9 cellular contexts compared by ENCODE assay signal in genomic region chr12:52052471-52053186, GRCh38. TPM values are rescaled to one million over a fixed set of nuclear protein-coding genes. Genes with fewer than 3 reads are reported as not detected.
DNase-seq lines count a peak whose midpoint lies in the region; ATAC-seq and TF ChIP-seq lines count a peak whose summit lies in the region.
"Had no signal": no experiment of that assay in that cellular context is flagged by ENCODE, and none has a peak within 500 bp of the region (broad histone marks: within the 10 kb centered on the region; RNA-seq: fewer than 3 reads in every experiment).

No MANE protein-coding gene starts in this region.

- H3K27ac Mint-ChIP-seq in endodermal cell (no peak overlapping the region), osteocyte (ENCODE audit: unreplicated experiment) (no peak overlapping the region)

- TF ChIP-seq CTCF in GM06990 (IDR thresholded peaks at IDR 0.05; ENCODE audit: insufficient read depth, low read length, poor library complexity, severe bottlenecking) (no peak), RWPE2 (IDR thresholded peaks at IDR 0.05; ENCODE audit: poor library complexity, severe bottlenecking) (no peak), endodermal cell (conservative IDR thresholded peaks at IDR 0.05) (no peak), psoas muscle (IDR thresholded peaks at IDR 0.05) (no peak), osteocyte (IDR thresholded peaks at IDR 0.05) (no peak)

- peak; percentile 1; the same call in 1 of the 3 replicates for ATAC-seq in RWPE2 (ENCODE audit: low read depth)
- no peak for ATAC-seq in psoas muscle
- no peak for ATAC-seq in GM18520 (IDR thresholded peaks at IDR 0.05; ENCODE audit: unreplicated experiment)

- H3K27ac ChIP-seq in RWPE2 (ENCODE audit: poor library complexity, severe bottlenecking) (peak overlapping the region; percentile 45), endodermal cell (ENCODE audit: low read depth, low read length) (no peak overlapping the region), psoas muscle (peak overlapping the region; percentile 93)

- peaks cover 13% of the 10 kb centered on the region for H3K36me3 Mint-ChIP-seq in endodermal cell (ENCODE audit: low read depth)
- peaks cover 2% of the 10 kb centered on the region for H3K36me3 Mint-ChIP-seq in osteocyte (ENCODE audit: unreplicated experiment)

- DNase-seq in GM06990 (ENCODE audit: extremely low read depth, insufficient read length) = no peak
- no peak for DNase-seq in RWPE2 (ENCODE audit: low spot score)
- DNase-seq in endodermal cell = no peak
- DNase-seq in psoas muscle = no peak
- DNase-seq in DMS79 (lab: John Stamatoyannopoulos, UW) = no peak
- DNase-seq in dedifferentiated amniotic fluid mesenchymal stem cell (ENCODE audit: extremely low spot score) = no peak
- DNase-seq in osteocyte (ENCODE audit: extremely low spot score, unreplicated experiment) = no peak

- H3K4me1 ChIP-seq in RWPE2 (ENCODE audit: insufficient read depth, poor library complexity, severe bottlenecking) (peaks cover 7% of the 10 kb centered on the region), endodermal cell (ENCODE audit: control insufficient read depth, insufficient read depth, low read length) (no peaks in the 10 kb centered on the region), psoas muscle (peaks cover 36% of the 10 kb centered on the region)

- H3K9ac ChIP-seq in endodermal cell (ENCODE audit: extremely low read depth, low read length, poor library complexity, severe bottlenecking) = no peak overlapping the region

- H3K27me3 Mint-ChIP-seq in endodermal cell (ENCODE audit: insufficient read depth) = peaks cover 11% of the 10 kb centered on the region
- no peaks in the 10 kb centered on the region for H3K27me3 Mint-ChIP-seq in osteocyte (ENCODE audit: unreplicated experiment)

- peaks cover 27% of the 10 kb centered on the region for H3K4me1 Mint-ChIP-seq in endodermal cell
- peaks cover 27% of the 10 kb centered on the region for H3K4me1 Mint-ChIP-seq in osteocyte (ENCODE audit: unreplicated experiment)

- intact Hi-C loops in psoas muscle (cut with DNase I) = no loop called here

- H3K4me3 Mint-ChIP-seq in endodermal cell (peak overlapping the region; percentile 82), osteocyte (ENCODE audit: unreplicated experiment) (no peak overlapping the region)

- H3K9me3 ChIP-seq in RWPE2 (ENCODE audit: severe bottlenecking) (no peaks in the 10 kb centered on the region), endodermal cell (ENCODE audit: control insufficient read depth, low read length) (no peaks in the 10 kb centered on the region), psoas muscle (no peaks in the 10 kb centered on the region)

- H3K4me3 ChIP-seq in GM06990 (replicated peaks; ENCODE audit: low read depth, low read length) (peak overlapping the region; percentile 8), RWPE2 (ENCODE audit: severe bottlenecking) (no peak overlapping the region), endodermal cell (ENCODE audit: low read length) (peak overlapping the region; percentile 89), psoas muscle (peak overlapping the region; percentile 72)

- H3K27me3 ChIP-seq in GM06990 (replicated peaks; ENCODE audit: control insufficient read depth, insufficient read depth, low read length) (no peaks in the 10 kb centered on the region), RWPE2 (ENCODE audit: insufficient read depth, poor library complexity, severe bottlenecking) (no peaks in the 10 kb centered on the region), endodermal cell (ENCODE audit: control insufficient read depth, insufficient read depth, low read length, poor library complexity, severe bottlenecking) (no peaks in the 10 kb centered on the region), psoas muscle (ENCODE audit: insufficient read depth in 3 of 3, low read length in 2 of 3) (no peaks in the 10 kb centered on the region)

- H3K9me3 Mint-ChIP-seq in endodermal cell (no peaks in the 10 kb centered on the region), osteocyte (ENCODE audit: unreplicated experiment) (no peaks in the 10 kb centered on the region)

- H3K36me3 ChIP-seq in GM06990 (ENCODE audit: control insufficient read depth, insufficient read depth, low read length) (no peaks in the 10 kb centered on the region), RWPE2 (ENCODE audit: low read depth) (no peaks in the 10 kb centered on the region), endodermal cell (ENCODE audit: control insufficient read depth, insufficient read depth, low read length) (peaks cover 17% of the 10 kb centered on the region), psoas muscle (ENCODE audit: insufficient read depth in 1 of 2, low read depth in 1 of 2) (peaks cover 4 to 36% of the 10 kb centered on the region in 2 donors)

- WGBS in endodermal cell (ENCODE audit: insufficient coverage in 1 of 2, insufficient read length in 1 of 2), 2 experiments = 56 to 67% methylated on average over 1 to 7 of the region's 7 CpGs
- WGBS in psoas muscle, 3 donors = 38 to 58% (median 43%) methylated on average over 7 of the region's 7 CpGs

RNA-seq across cellular contexts. Expression of gene NR4A1, which starts 1.4 kb away (rescaled TPM):
- total RNA-seq in endodermal cell (10 to 100 TPM; 17.7 to 18.4 TPM), psoas muscle (10 to 100 TPM; 17.5 to 92.8 (median 56.9) TPM), osteocyte (6.7 and 13.0 TPM in 2 replicates)
- 21.3 TPM for polyA plus RNA-seq in endodermal cell (2013, experiment 1 of 2)
- polyA plus RNA-seq in endodermal cell (2013, experiment 2 of 2) = 17.6 TPM
- 10 to 100 TPM; 35.5 to 74.0 (median 50.2) TPM for polyA plus RNA-seq in psoas muscle

RNA-seq across cellular contexts. Expression of gene ATG101, which starts 17.1 kb away (rescaled TPM):
- total RNA-seq in endodermal cell (10 to 100 TPM; 32.1 TPM), psoas muscle (10 to 100 TPM; 25.1 to 35.3 (median 26.5) TPM), osteocyte (41.7 and 46.1 TPM in 2 replicates)
- 22.8 TPM for polyA plus RNA-seq in endodermal cell (2013, experiment 1 of 2)
- polyA plus RNA-seq in endodermal cell (2013, experiment 2 of 2) = 18.9 TPM
- 100 to 1,000 TPM in 1 of 3 donors, 10 to 100 TPM in 2; 39.5 to 154 (median 90.0) TPM for polyA plus RNA-seq in psoas muscle

RNA-seq across cellular contexts. Expression of gene SMIM41, which starts 26.9 kb away (rescaled TPM):
- total RNA-seq in endodermal cell (not detected), psoas muscle (under 1 TPM in 2 of 4 donors, not detected in 2; 0.16 to 0.32 TPM), osteocyte (not detected in 2 replicates)
- polyA plus RNA-seq in endodermal cell (2013, experiment 1 of 2) = not detected
- not detected for polyA plus RNA-seq in endodermal cell (2013, experiment 2 of 2)
- under 1 TPM in 1 of 3 donors, not detected in 2; 0.20 TPM for polyA plus RNA-seq in psoas muscle
- total RNA-seq: lung microvascular endothelial cell had no signal

RNA-seq across cellular contexts. Expression of gene TAMALIN, which starts 45.9 kb away (rescaled TPM):
- total RNA-seq in endodermal cell (1 to 10 TPM; 4.4 to 9.1 TPM), psoas muscle (10 to 100 TPM in 3 of 4 donors, 1 to 10 TPM in 1; 8.0 to 12.8 (median 11.5) TPM), osteocyte (22.5 and 25.5 TPM in 2 replicates)
- polyA plus RNA-seq in endodermal cell (2013, experiment 1 of 2) = 16.3 TPM
- 13.2 TPM for polyA plus RNA-seq in endodermal cell (2013, experiment 2 of 2)
- polyA plus RNA-seq in psoas muscle = 1 to 10 TPM; 5.5 to 9.6 (median 6.8) TPM
